ENCODE assay signal across 24 cellular contexts in genomic region chr1:238302646-238303045, GRCh38.
"Had no signal": no experiment of that assay in that cellular context is flagged by ENCODE, and none has a peak within 500 bp of the region (broad histone marks: within the 10 kb centered on the region; RNA-seq: fewer than 3 reads in every experiment).

No MANE protein-coding gene starts in this region.

- H3K36me3 ChIP-seq: colonic mucosa, esophagus muscularis mucosa, esophagus squamous epithelium, gastrocnemius medialis, gastroesophageal sphincter, heart left ventricle, heart right ventricle had no signal

- H3K27ac ChIP-seq: colonic mucosa, coronary artery, dorsolateral prefrontal cortex, epithelial cell of prostate, esophagus muscularis mucosa, esophagus squamous epithelium, foreskin keratinocyte, gastrocnemius medialis, gastroesophageal sphincter, heart left ventricle, heart right ventricle had no signal

- H3K9me3 ChIP-seq: colonic mucosa, esophagus squamous epithelium, gastrocnemius medialis had no signal

- H3K4me1 ChIP-seq: colonic mucosa, esophagus muscularis mucosa, esophagus squamous epithelium, foreskin keratinocyte, gastrocnemius medialis, gastroesophageal sphincter, heart left ventricle, heart right ventricle had no signal

- H3K27me3 ChIP-seq: colonic mucosa, dorsolateral prefrontal cortex, esophagus muscularis mucosa, esophagus squamous epithelium, gastrocnemius medialis, gastroesophageal sphincter, heart left ventricle, heart right ventricle had no signal

- ATAC-seq: effector memory CD8-positive, alpha-beta T cell; esophagus mucosa; gastrocnemius medialis; gastroesophageal sphincter; heart left ventricle; heart right ventricle had no signal

- H3K4me3 ChIP-seq: colonic mucosa, coronary artery, dorsolateral prefrontal cortex, esophagus muscularis mucosa, esophagus squamous epithelium, gastrocnemius medialis, gastroesophageal sphincter, heart left ventricle, heart right ventricle had no signal

- DNase-seq: colonic mucosa; cortex of kidney; dermis blood vessel endothelial cell; dorsolateral prefrontal cortex; effector CD4-positive, alpha-beta T cell; effector CD8-positive, alpha-beta T cell; effector memory CD4-positive, alpha-beta T cell; effector memory CD8-positive, alpha-beta T cell; endodermal cell; erythroblast; esophagus squamous epithelium; foreskin fibroblast; foreskin keratinocyte; foreskin melanocyte; gastrocnemius medialis; glutamatergic neuron; head of caudate nucleus; heart left ventricle; heart right ventricle had no signal
